1 cellular context compared by ENCODE assay signal in the genomic region with DNA sequence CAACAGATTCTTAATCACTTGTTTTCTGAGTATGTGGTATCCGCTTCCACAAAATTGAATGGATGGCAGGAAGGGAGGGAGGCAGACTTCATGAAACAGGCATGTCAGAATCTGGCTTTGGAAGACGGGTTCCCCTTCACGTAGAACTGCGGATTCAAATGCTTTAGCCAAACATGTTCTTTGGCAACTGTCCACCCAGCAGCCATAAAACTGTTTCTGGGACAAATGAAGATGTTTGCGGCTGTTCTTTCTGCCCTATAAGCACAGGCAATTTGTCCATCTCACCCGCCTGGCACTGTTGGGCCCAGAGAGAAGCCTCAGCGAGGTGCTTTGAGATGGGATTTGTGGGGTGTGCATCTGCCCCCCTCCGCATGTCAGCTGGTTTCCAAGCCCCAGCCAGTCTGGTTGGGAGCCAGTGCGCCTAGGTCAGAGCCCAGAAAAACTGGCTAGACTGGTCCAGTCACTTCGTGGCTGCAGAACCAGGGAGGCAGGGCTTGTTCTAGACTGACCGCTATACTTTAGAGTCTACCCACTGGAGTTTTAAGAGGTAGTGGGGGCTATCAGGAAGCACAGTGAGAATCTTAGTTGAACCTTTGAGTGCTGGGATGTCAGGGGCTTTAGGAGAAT.
TF ChIP-seq lines count a peak whose summit lies in the region.

No MANE protein-coding gene starts in this region.

TF ChIP-seq in HCT116, 20 proteins besides CTCF, POLR2A, EP300 and RAD21 (continued from another document):
- TF ChIP-seq, protein P1, sequence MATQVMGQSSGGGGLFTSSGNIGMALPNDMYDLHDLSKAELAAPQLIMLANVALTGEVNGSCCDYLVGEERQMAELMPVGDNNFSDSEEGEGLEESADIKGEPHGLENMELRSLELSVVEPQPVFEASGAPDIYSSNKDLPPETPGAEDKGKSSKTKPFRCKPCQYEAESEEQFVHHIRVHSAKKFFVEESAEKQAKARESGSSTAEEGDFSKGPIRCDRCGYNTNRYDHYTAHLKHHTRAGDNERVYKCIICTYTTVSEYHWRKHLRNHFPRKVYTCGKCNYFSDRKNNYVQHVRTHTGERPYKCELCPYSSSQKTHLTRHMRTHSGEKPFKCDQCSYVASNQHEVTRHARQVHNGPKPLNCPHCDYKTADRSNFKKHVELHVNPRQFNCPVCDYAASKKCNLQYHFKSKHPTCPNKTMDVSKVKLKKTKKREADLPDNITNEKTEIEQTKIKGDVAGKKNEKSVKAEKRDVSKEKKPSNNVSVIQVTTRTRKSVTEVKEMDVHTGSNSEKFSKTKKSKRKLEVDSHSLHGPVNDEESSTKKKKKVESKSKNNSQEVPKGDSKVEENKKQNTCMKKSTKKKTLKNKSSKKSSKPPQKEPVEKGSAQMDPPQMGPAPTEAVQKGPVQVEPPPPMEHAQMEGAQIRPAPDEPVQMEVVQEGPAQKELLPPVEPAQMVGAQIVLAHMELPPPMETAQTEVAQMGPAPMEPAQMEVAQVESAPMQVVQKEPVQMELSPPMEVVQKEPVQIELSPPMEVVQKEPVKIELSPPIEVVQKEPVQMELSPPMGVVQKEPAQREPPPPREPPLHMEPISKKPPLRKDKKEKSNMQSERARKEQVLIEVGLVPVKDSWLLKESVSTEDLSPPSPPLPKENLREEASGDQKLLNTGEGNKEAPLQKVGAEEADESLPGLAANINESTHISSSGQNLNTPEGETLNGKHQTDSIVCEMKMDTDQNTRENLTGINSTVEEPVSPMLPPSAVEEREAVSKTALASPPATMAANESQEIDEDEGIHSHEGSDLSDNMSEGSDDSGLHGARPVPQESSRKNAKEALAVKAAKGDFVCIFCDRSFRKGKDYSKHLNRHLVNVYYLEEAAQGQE (IDR thresholded peaks at IDR 0.05; ENCODE audit: low read depth) = no peak
- TF ChIP-seq SIN3A (IDR thresholded peaks at IDR 0.05; ENCODE audit: low read depth) = no peak
- no peak for TF ChIP-seq CBX3 (IDR thresholded peaks at IDR 0.05; ENCODE audit: low read depth)
- no peak for TF ChIP-seq FOSL1 (IDR thresholded peaks at IDR 0.05; ENCODE audit: low read depth)
- no peak for TF ChIP-seq CEBPB (IDR thresholded peaks at IDR 0.05; ENCODE audit: low read depth)
